1 cellular context compared by ENCODE assay signal in the genomic region with DNA sequence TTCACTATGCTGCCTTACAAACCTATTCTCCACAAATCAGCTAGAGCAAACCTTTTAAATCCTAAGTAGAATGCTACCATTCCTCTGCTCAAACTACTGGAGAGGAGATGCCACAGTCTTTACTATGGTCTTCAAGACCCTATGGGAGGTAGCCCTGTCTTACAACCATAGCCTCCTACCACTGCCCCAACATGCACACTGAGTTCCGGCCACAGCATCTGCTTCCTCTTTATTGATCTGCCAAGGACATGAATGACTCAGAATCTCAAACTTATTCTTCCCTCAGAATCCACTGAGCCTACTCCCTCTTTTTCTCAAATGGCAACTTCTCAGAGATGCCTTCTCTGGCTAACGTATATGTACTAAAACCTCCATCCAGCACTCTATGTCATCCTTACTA.
TF ChIP-seq lines count a peak whose summit lies in the region.

No MANE protein-coding gene starts in this region.

TF ChIP-seq in HepG2, 621 proteins besides CTCF, POLR2A, EP300 and RAD21 (continued from another document):
- no peak for TF ChIP-seq ARID5B (CRISPR knock-in tag; IDR thresholded peaks at IDR 0.05)
